In the genomic region with DNA sequence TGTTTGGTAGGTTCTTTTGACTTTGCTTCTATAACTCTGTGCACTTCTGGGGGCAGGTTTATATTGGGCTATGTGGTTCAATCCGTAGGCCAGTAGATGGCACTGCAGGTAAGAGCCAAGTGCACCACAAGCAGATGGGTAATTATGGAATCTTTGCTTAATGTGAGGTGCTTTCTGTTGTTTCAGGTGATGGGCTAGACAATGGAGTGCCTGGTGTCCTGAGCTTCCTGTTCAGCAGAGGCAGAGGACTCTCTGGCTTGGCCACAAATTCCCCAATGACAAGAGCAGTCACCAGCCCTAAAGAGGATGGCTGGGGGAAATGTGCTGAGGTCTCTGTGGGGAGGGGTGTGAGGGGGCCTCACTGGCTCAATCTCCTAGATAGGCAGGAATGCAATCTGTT, we compare ENCODE assay signal across 1 cellular context.
TF ChIP-seq lines count a peak whose summit lies in the region.

No MANE protein-coding gene starts in this region.

TF ChIP-seq in GM23338, 12 proteins besides CTCF, POLR2A, EP300 and RAD21 (continued from another document):
- TF ChIP-seq, protein P1, sequence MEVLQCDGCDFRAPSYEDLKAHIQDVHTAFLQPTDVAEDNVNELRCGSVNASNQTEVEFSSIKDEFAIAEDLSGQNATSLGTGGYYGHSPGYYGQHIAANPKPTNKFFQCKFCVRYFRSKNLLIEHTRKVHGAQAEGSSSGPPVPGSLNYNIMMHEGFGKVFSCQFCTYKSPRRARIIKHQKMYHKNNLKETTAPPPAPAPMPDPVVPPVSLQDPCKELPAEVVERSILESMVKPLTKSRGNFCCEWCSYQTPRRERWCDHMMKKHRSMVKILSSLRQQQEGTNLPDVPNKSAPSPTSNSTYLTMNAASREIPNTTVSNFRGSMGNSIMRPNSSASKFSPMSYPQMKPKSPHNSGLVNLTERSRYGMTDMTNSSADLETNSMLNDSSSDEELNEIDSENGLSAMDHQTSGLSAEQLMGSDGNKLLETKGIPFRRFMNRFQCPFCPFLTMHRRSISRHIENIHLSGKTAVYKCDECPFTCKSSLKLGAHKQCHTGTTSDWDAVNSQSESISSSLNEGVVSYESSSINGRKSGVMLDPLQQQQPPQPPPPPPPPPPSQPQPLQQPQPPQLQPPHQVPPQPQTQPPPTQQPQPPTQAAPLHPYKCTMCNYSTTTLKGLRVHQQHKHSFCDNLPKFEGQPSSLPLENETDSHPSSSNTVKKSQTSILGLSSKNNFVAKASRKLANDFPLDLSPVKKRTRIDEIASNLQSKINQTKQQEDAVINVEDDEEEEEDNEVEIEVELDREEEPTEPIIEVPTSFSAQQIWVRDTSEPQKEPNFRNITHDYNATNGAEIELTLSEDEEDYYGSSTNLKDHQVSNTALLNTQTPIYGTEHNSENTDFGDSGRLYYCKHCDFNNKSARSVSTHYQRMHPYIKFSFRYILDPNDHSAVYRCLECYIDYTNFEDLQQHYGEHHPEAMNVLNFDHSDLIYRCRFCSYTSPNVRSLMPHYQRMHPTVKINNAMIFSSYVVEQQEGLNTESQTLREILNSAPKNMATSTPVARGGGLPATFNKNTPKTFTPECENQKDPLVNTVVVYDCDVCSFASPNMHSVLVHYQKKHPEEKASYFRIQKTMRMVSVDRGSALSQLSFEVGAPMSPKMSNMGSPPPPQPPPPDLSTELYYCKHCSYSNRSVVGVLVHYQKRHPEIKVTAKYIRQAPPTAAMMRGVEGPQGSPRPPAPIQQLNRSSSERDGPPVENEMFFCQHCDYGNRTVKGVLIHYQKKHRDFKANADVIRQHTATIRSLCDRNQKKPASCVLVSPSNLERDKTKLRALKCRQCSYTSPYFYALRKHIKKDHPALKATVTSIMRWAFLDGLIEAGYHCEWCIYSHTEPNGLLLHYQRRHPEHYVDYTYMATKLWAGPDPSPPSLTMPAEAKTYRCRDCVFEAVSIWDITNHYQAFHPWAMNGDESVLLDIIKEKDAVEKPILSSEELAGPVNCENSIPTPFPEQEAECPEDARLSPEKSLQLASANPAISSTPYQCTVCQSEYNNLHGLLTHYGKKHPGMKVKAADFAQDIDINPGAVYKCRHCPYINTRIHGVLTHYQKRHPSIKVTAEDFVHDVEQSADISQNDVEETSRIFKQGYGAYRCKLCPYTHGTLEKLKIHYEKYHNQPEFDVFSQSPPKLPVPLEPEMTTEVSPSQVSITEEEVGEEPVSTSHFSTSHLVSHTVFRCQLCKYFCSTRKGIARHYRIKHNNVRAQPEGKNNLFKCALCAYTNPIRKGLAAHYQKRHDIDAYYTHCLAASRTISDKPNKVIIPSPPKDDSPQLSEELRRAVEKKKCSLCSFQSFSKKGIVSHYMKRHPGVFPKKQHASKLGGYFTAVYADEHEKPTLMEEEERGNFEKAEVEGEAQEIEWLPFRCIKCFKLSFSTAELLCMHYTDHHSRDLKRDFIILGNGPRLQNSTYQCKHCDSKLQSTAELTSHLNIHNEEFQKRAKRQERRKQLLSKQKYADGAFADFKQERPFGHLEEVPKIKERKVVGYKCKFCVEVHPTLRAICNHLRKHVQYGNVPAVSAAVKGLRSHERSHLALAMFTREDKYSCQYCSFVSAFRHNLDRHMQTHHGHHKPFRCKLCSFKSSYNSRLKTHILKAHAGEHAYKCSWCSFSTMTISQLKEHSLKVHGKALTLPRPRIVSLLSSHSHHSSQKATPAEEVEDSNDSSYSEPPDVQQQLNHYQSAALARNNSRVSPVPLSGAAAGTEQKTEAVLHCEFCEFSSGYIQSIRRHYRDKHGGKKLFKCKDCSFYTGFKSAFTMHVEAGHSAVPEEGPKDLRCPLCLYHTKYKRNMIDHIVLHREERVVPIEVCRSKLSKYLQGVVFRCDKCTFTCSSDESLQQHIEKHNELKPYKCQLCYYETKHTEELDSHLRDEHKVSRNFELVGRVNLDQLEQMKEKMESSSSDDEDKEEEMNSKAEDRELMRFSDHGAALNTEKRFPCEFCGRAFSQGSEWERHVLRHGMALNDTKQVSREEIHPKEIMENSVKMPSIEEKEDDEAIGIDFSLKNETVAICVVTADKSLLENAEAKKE (CRISPR knock-in tag; IDR thresholded peaks at IDR 0.05): no peak
- TF ChIP-seq POLR2AphosphoS5 (IDR thresholded peaks at IDR 0.05; ENCODE audit: low read depth) (no peak), NANOG (IDR thresholded peaks at IDR 0.05; ENCODE audit: borderline replicate concordance) (no peak), STAT1 (IDR thresholded peaks at IDR 0.05; ENCODE audit: unreplicated experiment) (no peak), CREB1 (CRISPR knock-in tag; IDR thresholded peaks at IDR 0.05; ENCODE audit: low read depth) (no peak), ZNF114 (CRISPR knock-in tag; IDR thresholded peaks at IDR 0.05) (no peak), EZH2 (IDR thresholded peaks at IDR 0.05; ENCODE audit: low read depth, unreplicated experiment) (no peak), EZH2phosphoT487 (IDR thresholded peaks at IDR 0.05; ENCODE audit: unreplicated experiment) (no peak), JUNB (IDR thresholded peaks at IDR 0.05; ENCODE audit: unreplicated experiment) (no peak), ZNF331 (CRISPR knock-in tag; IDR thresholded peaks at IDR 0.05; ENCODE audit: low read depth) (no peak)
- TF ChIP-seq, protein P2, sequence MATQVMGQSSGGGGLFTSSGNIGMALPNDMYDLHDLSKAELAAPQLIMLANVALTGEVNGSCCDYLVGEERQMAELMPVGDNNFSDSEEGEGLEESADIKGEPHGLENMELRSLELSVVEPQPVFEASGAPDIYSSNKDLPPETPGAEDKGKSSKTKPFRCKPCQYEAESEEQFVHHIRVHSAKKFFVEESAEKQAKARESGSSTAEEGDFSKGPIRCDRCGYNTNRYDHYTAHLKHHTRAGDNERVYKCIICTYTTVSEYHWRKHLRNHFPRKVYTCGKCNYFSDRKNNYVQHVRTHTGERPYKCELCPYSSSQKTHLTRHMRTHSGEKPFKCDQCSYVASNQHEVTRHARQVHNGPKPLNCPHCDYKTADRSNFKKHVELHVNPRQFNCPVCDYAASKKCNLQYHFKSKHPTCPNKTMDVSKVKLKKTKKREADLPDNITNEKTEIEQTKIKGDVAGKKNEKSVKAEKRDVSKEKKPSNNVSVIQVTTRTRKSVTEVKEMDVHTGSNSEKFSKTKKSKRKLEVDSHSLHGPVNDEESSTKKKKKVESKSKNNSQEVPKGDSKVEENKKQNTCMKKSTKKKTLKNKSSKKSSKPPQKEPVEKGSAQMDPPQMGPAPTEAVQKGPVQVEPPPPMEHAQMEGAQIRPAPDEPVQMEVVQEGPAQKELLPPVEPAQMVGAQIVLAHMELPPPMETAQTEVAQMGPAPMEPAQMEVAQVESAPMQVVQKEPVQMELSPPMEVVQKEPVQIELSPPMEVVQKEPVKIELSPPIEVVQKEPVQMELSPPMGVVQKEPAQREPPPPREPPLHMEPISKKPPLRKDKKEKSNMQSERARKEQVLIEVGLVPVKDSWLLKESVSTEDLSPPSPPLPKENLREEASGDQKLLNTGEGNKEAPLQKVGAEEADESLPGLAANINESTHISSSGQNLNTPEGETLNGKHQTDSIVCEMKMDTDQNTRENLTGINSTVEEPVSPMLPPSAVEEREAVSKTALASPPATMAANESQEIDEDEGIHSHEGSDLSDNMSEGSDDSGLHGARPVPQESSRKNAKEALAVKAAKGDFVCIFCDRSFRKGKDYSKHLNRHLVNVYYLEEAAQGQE (IDR thresholded peaks at IDR 0.05; ENCODE audit: unreplicated experiment): no peak
